ENCODE assay signal across 15 cellular contexts in the genomic region with DNA sequence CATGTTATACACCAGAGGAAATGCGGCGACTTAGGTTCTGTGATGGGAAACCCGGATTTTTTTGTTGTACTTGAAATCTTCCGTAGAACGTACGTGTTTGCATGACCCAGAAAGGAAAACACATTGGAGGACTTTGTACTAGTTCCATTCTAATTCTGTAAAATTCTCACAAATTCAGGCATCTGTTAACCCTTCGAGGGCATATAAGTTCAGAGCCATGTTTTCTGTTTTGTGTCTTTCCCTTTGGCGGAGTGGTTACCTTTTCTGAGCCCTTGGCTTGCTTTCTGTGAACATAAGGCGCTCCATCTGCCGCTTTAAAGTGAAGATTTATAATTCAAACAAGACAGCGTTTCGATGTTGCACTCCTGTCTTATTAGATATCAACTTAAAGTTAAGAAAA. TPM values are rescaled to one million over a fixed set of nuclear protein-coding genes. Genes with fewer than 3 reads are reported as not detected.
DNase-seq lines count a peak whose midpoint lies in the region; ATAC-seq and TF ChIP-seq lines count a peak whose summit lies in the region.
"Had no signal": no experiment of that assay in that cellular context is flagged by ENCODE, and none has a peak within 500 bp of the region (broad histone marks: within the 10 kb centered on the region; RNA-seq: fewer than 3 reads in every experiment).

No MANE protein-coding gene starts in this region.

- H3K4me3 Mint-ChIP-seq in T-helper 1 cell treated with Interleukin-12 subunit alpha and Interleukin-12 subunit beta and Interleukin-4 antibody, amounts not matched to agents 30 μg/mL and 1 μg/mL, for 36 hours = peak overlapping the region; percentile 5
- peak overlapping the region; percentile 7 for H3K4me3 Mint-ChIP-seq in progenitor cell of endocrine pancreas (ENCODE audit: low read depth)
- H3K4me3 Mint-ChIP-seq: activated CD8-positive, alpha-beta memory T cell treated with anti-CD3 and anti-CD28 coated beads, Interleukin-2, amount 10 ng/mL, durations not matched to agents 7 days and 5 days; activated naive CD8-positive, alpha-beta T cell treated with anti-CD3 and anti-CD28 coated beads, Interleukin-2, amount 50 U/mL, for 24 hours had no signal

- ATAC-seq in HG03342 (IDR thresholded peaks at IDR 0.05; ENCODE audit: unreplicated experiment) = no peak
- ATAC-seq: activated CD8-positive, alpha-beta memory T cell treated with anti-CD3 and anti-CD28 coated beads, Interleukin-2, amount 10 ng/mL, durations not matched to agents 7 days and 5 days; activated naive CD8-positive, alpha-beta T cell treated with anti-CD3 and anti-CD28 coated beads, Interleukin-2, amount 50 U/mL, for 24 hours had no signal

- H3K27ac Mint-ChIP-seq in T-helper 1 cell treated with Interleukin-12 subunit alpha and Interleukin-12 subunit beta and Interleukin-4 antibody, amounts not matched to agents 30 μg/mL and 1 μg/mL, for 36 hours = no peak overlapping the region
- no peak overlapping the region for H3K27ac Mint-ChIP-seq in progenitor cell of endocrine pancreas
- H3K27ac Mint-ChIP-seq: activated CD8-positive, alpha-beta memory T cell treated with anti-CD3 and anti-CD28 coated beads, Interleukin-2, amount 10 ng/mL, durations not matched to agents 7 days and 5 days; activated naive CD8-positive, alpha-beta T cell treated with anti-CD3 and anti-CD28 coated beads, Interleukin-2, amount 50 U/mL, for 24 hours had no signal

- H3K36me3 Mint-ChIP-seq in T-helper 1 cell treated with Interleukin-12 subunit alpha and Interleukin-12 subunit beta and Interleukin-4 antibody, amounts not matched to agents 30 μg/mL and 1 μg/mL, for 36 hours (ENCODE audit: low read depth) = no peaks in the 10 kb centered on the region
- peaks cover 1% of the 10 kb centered on the region for H3K36me3 Mint-ChIP-seq in progenitor cell of endocrine pancreas (ENCODE audit: insufficient read depth)
- H3K36me3 Mint-ChIP-seq: activated CD8-positive, alpha-beta memory T cell treated with anti-CD3 and anti-CD28 coated beads, Interleukin-2, amount 10 ng/mL, durations not matched to agents 7 days and 5 days had no signal

- no peak overlapping the region for H3K27ac ChIP-seq in esophagus muscularis mucosa (replicated peaks in 1 of 4)
- H3K27ac ChIP-seq: 22Rv1, thoracic aorta had no signal

- no peaks in the 10 kb centered on the region for H3K36me3 ChIP-seq in esophagus muscularis mucosa
- H3K36me3 ChIP-seq: MG63, spleen, thoracic aorta had no signal

- H3K4me3 ChIP-seq in esophagus muscularis mucosa = peak overlapping the region in 3 of 4 donors; percentile 13 to 40 (median 17)
- H3K4me3 ChIP-seq: MG63, thoracic aorta had no signal

- TF ChIP-seq POLR2A in esophagus muscularis mucosa (IDR thresholded peaks at IDR 0.05; ENCODE audit: low read depth) = no peak

- H3K4me1 Mint-ChIP-seq in T-helper 1 cell treated with Interleukin-12 subunit alpha and Interleukin-12 subunit beta and Interleukin-4 antibody, amounts not matched to agents 30 μg/mL and 1 μg/mL, for 36 hours (ENCODE audit: low read depth) = peaks cover 11% of the 10 kb centered on the region
- H3K4me1 Mint-ChIP-seq in progenitor cell of endocrine pancreas (ENCODE audit: low read depth) = peaks cover 27% of the 10 kb centered on the region

- H3K9me3 Mint-ChIP-seq in T-helper 1 cell treated with Interleukin-12 subunit alpha and Interleukin-12 subunit beta and Interleukin-4 antibody, amounts not matched to agents 30 μg/mL and 1 μg/mL, for 36 hours = no peaks in the 10 kb centered on the region
- no peaks in the 10 kb centered on the region for H3K9me3 Mint-ChIP-seq in progenitor cell of endocrine pancreas (ENCODE audit: low read depth)
- H3K9me3 Mint-ChIP-seq: activated naive CD8-positive, alpha-beta T cell treated with anti-CD3 and anti-CD28 coated beads, Interleukin-2, amount 50 U/mL, for 24 hours had no signal

- 91% methylated on average over 12 of the region's 12 CpGs for WGBS in esophagus muscularis mucosa

- no peak for TF ChIP-seq EP300 in esophagus muscularis mucosa (IDR thresholded peaks at IDR 0.05)

- DNase-seq in T-helper 1 cell (no peak), NCI-H69 (lab: John Stamatoyannopoulos, UW) (peak; percentile 69), esophagus muscularis mucosa (ENCODE audit: extremely low spot score) (no peak), progenitor cell of endocrine pancreas (ENCODE audit: low spot score, unreplicated experiment) (no peak), NOMO-1 treated with dmso at 0.1 percent for 144 hours (lab: John Stamatoyannopoulos, UW; ENCODE audit: unreplicated experiment) (no peak), GM03348 (ENCODE audit: low spot score) (no peak)
- DNase-seq: activated CD8-positive, alpha-beta memory T cell treated with anti-CD3 and anti-CD28 coated beads, Interleukin-2, amount 10 ng/mL, durations not matched to agents 7 days and 5 days; activated naive CD8-positive, alpha-beta T cell treated with anti-CD3 and anti-CD28 coated beads, Interleukin-2, amount 50 U/mL, for 24 hours; MG63; NCI-H226; spleen had no signal

- no peaks in the 10 kb centered on the region for H3K9me3 ChIP-seq in esophagus muscularis mucosa
- H3K9me3 ChIP-seq: MG63, spleen, thoracic aorta had no signal

- intact Hi-C loops in esophagus muscularis mucosa (cut with DNase I) = no loop called here

- no peak for TF ChIP-seq CTCF in esophagus muscularis mucosa (IDR thresholded peaks at IDR 0.05)
- no peak for TF ChIP-seq CTCF in progenitor cell of endocrine pancreas (IDR thresholded peaks at IDR 0.05; ENCODE audit: unreplicated experiment)

- no peaks in the 10 kb centered on the region for H3K27me3 ChIP-seq in esophagus muscularis mucosa
- H3K27me3 ChIP-seq: MG63, spleen had no signal

- H3K4me1 ChIP-seq in esophagus muscularis mucosa = peaks cover 0 to 5% (median 0%) of the 10 kb centered on the region in 4 donors

- peaks cover 12% of the 10 kb centered on the region for H3K27me3 Mint-ChIP-seq in T-helper 1 cell treated with Interleukin-12 subunit alpha and Interleukin-12 subunit beta and Interleukin-4 antibody, amounts not matched to agents 30 μg/mL and 1 μg/mL, for 36 hours (ENCODE audit: low read depth)
- no peaks in the 10 kb centered on the region for H3K27me3 Mint-ChIP-seq in progenitor cell of endocrine pancreas
- H3K27me3 Mint-ChIP-seq: activated CD8-positive, alpha-beta memory T cell treated with anti-CD3 and anti-CD28 coated beads, Interleukin-2, amount 10 ng/mL, durations not matched to agents 7 days and 5 days; activated naive CD8-positive, alpha-beta T cell treated with anti-CD3 and anti-CD28 coated beads, Interleukin-2, amount 50 U/mL, for 24 hours had no signal

RNA-seq across cellular contexts. Expression of a gene that starts 34.2 kb away (rescaled TPM):
- total RNA-seq in esophagus muscularis mucosa (10 to 100 TPM in 2 of 4 donors, 1 to 10 TPM in 2; 6.8 to 14.1 (median 10.2) TPM), progenitor cell of endocrine pancreas (88.4 and 92.8 TPM in 2 replicates)
